ENCODE assay signal across 8 cellular contexts in genomic region chr11:37946155-37946766, GRCh38.
A peak's percentile ranks its signal among the peaks of the same experiment; 100 is the strongest.
DNase-seq lines count a peak whose midpoint lies in the region; ATAC-seq and TF ChIP-seq lines count a peak whose summit lies in the region.

No MANE protein-coding gene starts in this region.

- no peak overlapping the region for H3K27ac ChIP-seq in adrenal gland
- no peak overlapping the region for H3K27ac ChIP-seq in right lobe of liver

- TF ChIP-seq POLR2A in NB4 (IDR thresholded peaks at IDR 0.05; ENCODE audit: extremely low read depth, insufficient read length) (no peak), adrenal gland (IDR thresholded peaks at IDR 0.05) (no peak), right lobe of liver (IDR thresholded peaks at IDR 0.05) (no peak)

- no peaks in the 10 kb centered on the region for H3K27me3 ChIP-seq in adrenal gland
- no peaks in the 10 kb centered on the region for H3K27me3 ChIP-seq in right lobe of liver

- ATAC-seq in GM21723 (IDR thresholded peaks at IDR 0.05; ENCODE audit: unreplicated experiment) (peak; percentile 82), right lobe of liver (peak; percentile 84 to 93 (median 89)), GM18517 (IDR thresholded peaks at IDR 0.05; ENCODE audit: unreplicated experiment) (no peak)

- CTCF ChIA-PET in GM10248 (lab: Yijun Ruan, JAX) = interaction anchor here (0.9 to 2.2 kb wide), 10 partner anchors 9 to 1428 kb away, joined by 3 to 10 read pairs (median 4); no protein-coding TSS in a partner anchor

- intact Hi-C loops in adrenal gland (cut with DNase I) = no loop called here
- intact Hi-C loops in right lobe of liver (cut with DNase I) = no loop called here

- WGBS in adrenal gland, 4 donors = 52 to 83% (median 69%) methylated on average over 4 of the region's 4 CpGs
- 51% methylated on average over 3 of the region's 4 CpGs for WGBS in right lobe of liver (ENCODE audit: insufficient coverage, low coverage, low lambda C conversion rate, missing lambda C conversion rate)

- TF ChIP-seq CTCF in GM10248 (IDR thresholded peaks at IDR 0.05; ENCODE audit: control extremely low read depth, extremely low read depth, low read depth, missing control alignments) (peak; percentile 56), NB4 (IDR thresholded peaks at IDR 0.05; ENCODE audit: low read depth, low read length) (peak; percentile 70), adrenal gland (IDR thresholded peaks at IDR 0.05) (peak; percentile 45 to 68 (median 60)), right lobe of liver (IDR thresholded peaks at IDR 0.05) (peak; percentile 55 to 72 (median 68))

- H3K36me3 ChIP-seq in adrenal gland (replicated peaks in 1 of 2) (no peaks in the 10 kb centered on the region), right lobe of liver (no peaks in the 10 kb centered on the region)

- POLR2A ChIA-PET in GM10248 (lab: Yijun Ruan, JAX) = no interaction called here

- DNase-seq in GM10248 (ENCODE audit: extremely low spot score) = no peak
- DNase-seq in NB4 (ENCODE audit: low read depth) = peak; percentile 56
- peak in 6 of 7 donors; percentile 17 to 57 (median 38) for DNase-seq in adrenal gland
- no peak for DNase-seq in right lobe of liver
- DNase-seq in activated gamma-delta T cell (lab: John Stamatoyannopoulos, UW) = no peak
- DNase-seq in T1000 (lab: John Stamatoyannopoulos, UW) = no peak

- H3K9me3 ChIP-seq in adrenal gland (replicated peaks in 1 of 3) (peaks cover 0 to 11% (median 3%) of the 10 kb centered on the region in 3 donors), right lobe of liver (no peaks in the 10 kb centered on the region)

- H3K4me3 ChIP-seq in NB4 (ENCODE audit: low read depth, low read length) = no peak overlapping the region
- no peak overlapping the region for H3K4me3 ChIP-seq in adrenal gland
- H3K4me3 ChIP-seq in right lobe of liver = no peak overlapping the region

- H3K4me1 ChIP-seq in adrenal gland (replicated peaks in 1 of 2) = no peaks in the 10 kb centered on the region
- H3K4me1 ChIP-seq in right lobe of liver = no peaks in the 10 kb centered on the region

Comparison
In these comparisons a context has a peak if more than half of its experiments do, and no peak if none do; other contexts are left out.
1. DNase-seq: peak in NB4 (single experiment) and adrenal gland (6 of 7); none in GM10248 (single experiment), right lobe of liver (0 of 3), activated gamma-delta T cell (single experiment) and T1000 (single experiment).
2. Peak in every context shown above with its lines, with median percentiles within 50 percentile points of each other: CTCF ChIP-seq.